ENCODE assay signal across 18 cellular contexts in the genomic region with DNA sequence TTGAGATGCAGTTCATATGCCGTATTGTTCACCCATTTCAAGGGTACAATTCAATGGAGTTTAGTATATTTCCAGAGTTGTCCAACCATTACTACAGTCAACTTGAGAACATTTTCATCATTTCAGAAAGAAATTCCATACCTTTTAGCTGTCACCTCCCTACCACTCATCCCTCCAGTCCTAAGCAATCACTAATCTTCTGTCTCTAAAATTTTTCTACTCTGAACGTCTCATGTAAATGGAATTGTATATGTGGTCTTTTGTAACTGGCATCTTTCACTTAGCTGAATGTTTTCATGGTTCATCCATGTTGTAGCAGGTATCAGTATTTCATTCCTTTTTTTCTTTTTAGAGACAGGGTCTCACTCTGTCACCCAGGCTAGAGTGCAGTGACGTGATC. TPM values are rescaled to one million over a fixed set of nuclear protein-coding genes. Genes with fewer than 3 reads are reported as not detected.
A peak's percentile ranks its signal among the peaks of the same experiment; 100 is the strongest.
DNase-seq lines count a peak whose midpoint lies in the region; ATAC-seq lines count a peak whose summit lies in the region.
"Had no signal": no experiment of that assay in that cellular context is flagged by ENCODE, and none has a peak within 500 bp of the region (broad histone marks: within the 10 kb centered on the region; RNA-seq: fewer than 3 reads in every experiment).

No MANE protein-coding gene starts in this region.

- H3K27me3 Mint-ChIP-seq in activated naive CD8-positive, alpha-beta T cell treated with anti-CD3 and anti-CD28 coated beads, Interleukin-2, amount 10 ng/mL, durations not matched to agents 7 days and 5 days, result no peaks in the 10 kb centered on the region
- H3K27me3 Mint-ChIP-seq in naive thymus-derived CD8-positive, alpha-beta T cell, result no peaks in the 10 kb centered on the region
- H3K27me3 Mint-ChIP-seq in effector memory CD8-positive, alpha-beta T cell, result no peaks in the 10 kb centered on the region
- H3K27me3 Mint-ChIP-seq: activated CD4-positive, alpha-beta memory T cell treated with anti-CD3 and anti-CD28 coated beads for 36 hours had no signal

- peak overlapping the region; percentile 10 for H3K27ac Mint-ChIP-seq in activated naive CD8-positive, alpha-beta T cell treated with anti-CD3 and anti-CD28 coated beads, Interleukin-2, amount 10 ng/mL, durations not matched to agents 7 days and 5 days
- H3K27ac Mint-ChIP-seq in naive thymus-derived CD8-positive, alpha-beta T cell, result peak overlapping the region in 7 of 10 donors; percentile 2 to 76 (median 30)
- peak overlapping the region in 1 of 2 donors; percentile 72 for H3K27ac Mint-ChIP-seq in effector memory CD8-positive, alpha-beta T cell

- POLR2A ChIA-PET in activated naive CD8-positive, alpha-beta T cell treated with anti-CD3 and anti-CD28 coated beads, Interleukin-2, amount 10 ng/mL, durations not matched to agents 7 days and 5 days (lab: Charles Lee), result no interaction called here
- POLR2A ChIA-PET in naive thymus-derived CD8-positive, alpha-beta T cell (lab: Charles Lee), result interaction anchor here (1.1 to 14.5 kb wide), 2 partner anchors 11 to 19 kb away, joined by 4 to 246 read pairs; no protein-coding TSS in a partner anchor

- peaks cover 50% of the 10 kb centered on the region for H3K36me3 Mint-ChIP-seq in activated naive CD8-positive, alpha-beta T cell treated with anti-CD3 and anti-CD28 coated beads, Interleukin-2, amount 10 ng/mL, durations not matched to agents 7 days and 5 days
- peaks cover 0 to 47% (median 34%) of the 10 kb centered on the region in 3 donors for H3K36me3 Mint-ChIP-seq in naive thymus-derived CD8-positive, alpha-beta T cell
- H3K36me3 Mint-ChIP-seq in effector memory CD8-positive, alpha-beta T cell (ENCODE audit: insufficient read depth), result peaks cover 15% of the 10 kb centered on the region

- H3K4me3 Mint-ChIP-seq in activated naive CD8-positive, alpha-beta T cell treated with anti-CD3 and anti-CD28 coated beads, Interleukin-2, amount 10 ng/mL, durations not matched to agents 7 days and 5 days, result no peak overlapping the region
- H3K4me3 Mint-ChIP-seq in naive thymus-derived CD8-positive, alpha-beta T cell, result no peak overlapping the region
- no peak overlapping the region for H3K4me3 Mint-ChIP-seq in effector memory CD8-positive, alpha-beta T cell

- peak; percentile 34 for DNase-seq in activated CD8-positive, alpha-beta memory T cell treated with anti-CD3 and anti-CD28 coated beads, Interleukin-2, amount 50 U/mL, for 48 hours
- no peak for DNase-seq in activated CD8-positive, alpha-beta memory T cell treated with anti-CD3 and anti-CD28 coated beads, Interleukin-2, amount 50 U/mL, for 4 hours
- DNase-seq in HS-27A (ENCODE audit: low read depth), result peak; percentile 27
- no peak for DNase-seq in activated naive CD8-positive, alpha-beta T cell treated with anti-CD3 and anti-CD28 coated beads, Interleukin-2, amount 10 ng/mL, durations not matched to agents 7 days and 5 days
- no peak for DNase-seq in naive thymus-derived CD8-positive, alpha-beta T cell
- DNase-seq in effector memory CD8-positive, alpha-beta T cell, result no peak
- DNase-seq in stimulated activated CD4-positive, alpha-beta T cell treated with anti-CD3 and anti-CD28 coated beads, Interleukin-1b, Interleukin-23, amount 100 ng/mL, for 48 hours, result no peak
- DNase-seq: ACHN; activated CD4-positive, alpha-beta memory T cell treated with anti-CD3 and anti-CD28 coated beads for 36 hours; activated effector memory CD4-positive, alpha-beta T cell treated with Interleukin-2 at 50 U/mL for 16 hours; Caco-2; hypothalamus; NCI-H1436; NK-92 treated with Interleukin-12 subunit alpha and Interleukin-12 subunit beta, amount 100 ng/mL, for 24 hours; posterior cingulate gyrus; SIG-M5; uterus had no signal

- peaks cover 8% of the 10 kb centered on the region for H3K9me3 Mint-ChIP-seq in activated naive CD8-positive, alpha-beta T cell treated with anti-CD3 and anti-CD28 coated beads, Interleukin-2, amount 10 ng/mL, durations not matched to agents 7 days and 5 days
- H3K9me3 Mint-ChIP-seq in naive thymus-derived CD8-positive, alpha-beta T cell, result peaks cover 0 to 3% (median 0%) of the 10 kb centered on the region in 9 donors
- no peaks in the 10 kb centered on the region for H3K9me3 Mint-ChIP-seq in effector memory CD8-positive, alpha-beta T cell
- H3K9me3 Mint-ChIP-seq: activated CD4-positive, alpha-beta memory T cell treated with anti-CD3 and anti-CD28 coated beads for 36 hours had no signal

- peaks cover 47% of the 10 kb centered on the region for H3K4me1 Mint-ChIP-seq in activated naive CD8-positive, alpha-beta T cell treated with anti-CD3 and anti-CD28 coated beads, Interleukin-2, amount 10 ng/mL, durations not matched to agents 7 days and 5 days
- H3K4me1 Mint-ChIP-seq in naive thymus-derived CD8-positive, alpha-beta T cell, result peaks cover 19 to 92% (median 79%) of the 10 kb centered on the region in 4 donors
- peaks cover 32 to 62% of the 10 kb centered on the region in 2 donors for H3K4me1 Mint-ChIP-seq in effector memory CD8-positive, alpha-beta T cell (ENCODE audit: low read depth in 2 of 2)

- no peak for ATAC-seq in activated naive CD8-positive, alpha-beta T cell treated with anti-CD3 and anti-CD28 coated beads, Interleukin-2, amount 10 ng/mL, durations not matched to agents 7 days and 5 days (ENCODE audit: low read depth)
- ATAC-seq in naive thymus-derived CD8-positive, alpha-beta T cell, result no peak
- ATAC-seq in effector memory CD8-positive, alpha-beta T cell (replicated peaks), result no peak
- ATAC-seq in GM19023 (IDR thresholded peaks at IDR 0.05; ENCODE audit: unreplicated experiment), result no peak

RNA-seq across cellular contexts. Expression of gene CMTM7, which starts 51.1 kb away (rescaled TPM):
- 10 to 100 TPM; 45.3 to 49.0 TPM for total RNA-seq in activated naive CD8-positive, alpha-beta T cell treated with anti-CD3 and anti-CD28 coated beads, Interleukin-2, amount 10 ng/mL, durations not matched to agents 7 days and 5 days
- total RNA-seq in naive thymus-derived CD8-positive, alpha-beta T cell, result 10 to 100 TPM; 46.4 to 48.8 TPM
- 100 to 1,000 TPM in 1 of 3 donors, 10 to 100 TPM in 2; 67.4 to 122 (median 98.5) TPM for polyA plus RNA-seq in naive thymus-derived CD8-positive, alpha-beta T cell

RNA-seq across cellular contexts. Expression of gene CMTM6, which starts 59.9 kb away (rescaled TPM):
- total RNA-seq in activated naive CD8-positive, alpha-beta T cell treated with anti-CD3 and anti-CD28 coated beads, Interleukin-2, amount 10 ng/mL, durations not matched to agents 7 days and 5 days, result 10 to 100 TPM; 37.8 to 38.0 TPM
- 10 to 100 TPM; 26.2 to 29.7 TPM for total RNA-seq in naive thymus-derived CD8-positive, alpha-beta T cell
- 10 to 100 TPM; 36.2 to 61.4 (median 40.0) TPM for polyA plus RNA-seq in naive thymus-derived CD8-positive, alpha-beta T cell

Comparison
In these comparisons a context has a peak if more than half of its experiments do, and no peak if none do; other contexts are left out.
1. DNase-seq: peak in activated CD8-positive, alpha-beta memory T cell treated with anti-CD3 and anti-CD28 coated beads, Interleukin-2, amount 50 U/mL, for 48 hours (single experiment) and HS-27A (single experiment); none in activated CD8-positive, alpha-beta memory T cell treated with anti-CD3 and anti-CD28 coated beads, Interleukin-2, amount 50 U/mL, for 4 hours (single experiment), activated naive CD8-positive, alpha-beta T cell treated with anti-CD3 and anti-CD28 coated beads, Interleukin-2, amount 10 ng/mL, durations not matched to agents 7 days and 5 days (single experiment), naive thymus-derived CD8-positive, alpha-beta T cell (0 of 10), effector memory CD8-positive, alpha-beta T cell (0 of 3) and stimulated activated CD4-positive, alpha-beta T cell treated with anti-CD3 and anti-CD28 coated beads, Interleukin-1b, Interleukin-23, amount 100 ng/mL, for 48 hours (single experiment).